Comparison of ENCODE assay signal across 27 cellular contexts in genomic region chr4:7737752-7738457, GRCh38.
"Had no signal": no experiment of that assay in that cellular context is flagged by ENCODE, and none has a peak within 500 bp of the region (broad histone marks: within the 10 kb centered on the region; RNA-seq: fewer than 3 reads in every experiment).

No MANE protein-coding gene starts in this region.

- H3K4me3 ChIP-seq: cardiac muscle cell, Peyer's patch had no signal

- H3K4me1 ChIP-seq: Peyer's patch had no signal

- H3K27me3 Mint-ChIP-seq: activated CD4-positive, alpha-beta memory T cell treated with anti-CD3 and anti-CD28 coated beads for 36 hours; activated CD4-positive, alpha-beta T cell treated with anti-CD3 and anti-CD28 coated beads, Interleukin-2, amount 10 ng/mL, durations not matched to agents 7 days and 5 days; activated naive CD8-positive, alpha-beta T cell treated with anti-CD3 and anti-CD28 coated beads for 36 hours had no signal

- H3K4me1 Mint-ChIP-seq: activated CD4-positive, alpha-beta T cell treated with anti-CD3 and anti-CD28 coated beads, Interleukin-2, amount 10 ng/mL, durations not matched to agents 7 days and 5 days; activated naive CD4-positive, alpha-beta T cell treated with anti-CD3 and anti-CD28 coated beads, Interleukin-2, amount 10 ng/mL, durations not matched to agents 7 days and 5 days; activated naive CD8-positive, alpha-beta T cell treated with anti-CD3 and anti-CD28 coated beads for 36 hours had no signal

- H3K36me3 ChIP-seq: brain microvascular endothelial cell, cardiac muscle cell, Peyer's patch had no signal

- H3K9me3 ChIP-seq: Peyer's patch had no signal

- H3K27ac Mint-ChIP-seq: activated CD4-positive, alpha-beta memory T cell treated with anti-CD3 and anti-CD28 coated beads for 36 hours; activated CD4-positive, alpha-beta T cell treated with anti-CD3 and anti-CD28 coated beads, Interleukin-2, amount 10 ng/mL, durations not matched to agents 7 days and 5 days; activated naive CD4-positive, alpha-beta T cell treated with anti-CD3 and anti-CD28 coated beads, Interleukin-2, amount 10 ng/mL, durations not matched to agents 7 days and 5 days; activated naive CD8-positive, alpha-beta T cell treated with anti-CD3 and anti-CD28 coated beads for 36 hours; activated T-helper 2 cell treated with anti-CD3 and anti-CD28 coated beads, Interferon-gamma antibody, Interleukin-2, Interleukin-4, amounts not matched to agents 10 μg/mL and 5 μg/mL and 100 μg/mL, durations not matched to agents 14 hours and 24 hours and 36 hours had no signal

- DNase-seq: activated CD4-positive, alpha-beta memory T cell treated with anti-CD3 and anti-CD28 coated beads for 36 hours; activated CD4-positive, alpha-beta T cell treated with anti-CD3 and anti-CD28 coated beads, Interleukin-2, amount 10 ng/mL, durations not matched to agents 7 days and 5 days; activated CD4-positive, CD25-positive, alpha-beta regulatory T cell; activated CD8-positive, alpha-beta memory T cell treated with anti-CD3 and anti-CD28 coated beads for 24 hours; activated gamma-delta T cell treated with Interleukin-2 at 50 U/mL for 16 hours; activated naive CD4-positive, alpha-beta T cell treated with anti-CD3 and anti-CD28 coated beads, Interleukin-2, amount 10 ng/mL, durations not matched to agents 7 days and 5 days; activated naive CD8-positive, alpha-beta T cell treated with anti-CD3 and anti-CD28 coated beads for 36 hours; activated T-cell treated with anti-CD3 and anti-CD28 coated beads, Interleukin-2, amount 50 U/mL, for 48 hours; brain microvascular endothelial cell; cerebellar nuclear complex; KG1; NCI-H1048; NCI-H1417; NCI-H1694; NCI-H2029; NCI-H2107; NCI-H345; NCI-H510A; NCI-H526 treated with DMSO at 0.1 percent for 48 hours; NK-92 treated with Interleukin-12 subunit alpha and Interleukin-12 subunit beta, amount 100 ng/mL, for 24 hours; Peyer's patch; SHP77 treated with DMSO at 0.1 percent for 48 hours; T-helper 1 cell had no signal

- H3K27me3 ChIP-seq: cardiac muscle cell, Peyer's patch had no signal

- H3K27ac ChIP-seq: brain microvascular endothelial cell, cardiac muscle cell, Peyer's patch, RWPE1, VCaP had no signal

- H3K36me3 Mint-ChIP-seq: activated CD4-positive, alpha-beta memory T cell treated with anti-CD3 and anti-CD28 coated beads for 36 hours; activated naive CD4-positive, alpha-beta T cell treated with anti-CD3 and anti-CD28 coated beads, Interleukin-2, amount 10 ng/mL, durations not matched to agents 7 days and 5 days; activated naive CD8-positive, alpha-beta T cell treated with anti-CD3 and anti-CD28 coated beads for 36 hours had no signal

- H3K9me3 Mint-ChIP-seq: activated CD4-positive, alpha-beta memory T cell treated with anti-CD3 and anti-CD28 coated beads for 36 hours; activated CD4-positive, alpha-beta T cell treated with anti-CD3 and anti-CD28 coated beads, Interleukin-2, amount 10 ng/mL, durations not matched to agents 7 days and 5 days; activated naive CD4-positive, alpha-beta T cell treated with anti-CD3 and anti-CD28 coated beads, Interleukin-2, amount 10 ng/mL, durations not matched to agents 7 days and 5 days; activated naive CD8-positive, alpha-beta T cell treated with anti-CD3 and anti-CD28 coated beads for 36 hours; activated T-helper 2 cell treated with anti-CD3 and anti-CD28 coated beads, Interferon-gamma antibody, Interleukin-2, Interleukin-4, amounts not matched to agents 10 μg/mL and 5 μg/mL and 100 μg/mL, durations not matched to agents 14 hours and 24 hours and 36 hours had no signal

- H3K4me3 Mint-ChIP-seq: activated CD4-positive, alpha-beta memory T cell treated with anti-CD3 and anti-CD28 coated beads for 36 hours; activated CD4-positive, alpha-beta T cell treated with anti-CD3 and anti-CD28 coated beads, Interleukin-2, amount 10 ng/mL, durations not matched to agents 7 days and 5 days; activated naive CD4-positive, alpha-beta T cell treated with anti-CD3 and anti-CD28 coated beads, Interleukin-2, amount 10 ng/mL, durations not matched to agents 7 days and 5 days; activated naive CD8-positive, alpha-beta T cell treated with anti-CD3 and anti-CD28 coated beads for 36 hours had no signal
